ENCODE assay signal across 10 cellular contexts in the genomic region with DNA sequence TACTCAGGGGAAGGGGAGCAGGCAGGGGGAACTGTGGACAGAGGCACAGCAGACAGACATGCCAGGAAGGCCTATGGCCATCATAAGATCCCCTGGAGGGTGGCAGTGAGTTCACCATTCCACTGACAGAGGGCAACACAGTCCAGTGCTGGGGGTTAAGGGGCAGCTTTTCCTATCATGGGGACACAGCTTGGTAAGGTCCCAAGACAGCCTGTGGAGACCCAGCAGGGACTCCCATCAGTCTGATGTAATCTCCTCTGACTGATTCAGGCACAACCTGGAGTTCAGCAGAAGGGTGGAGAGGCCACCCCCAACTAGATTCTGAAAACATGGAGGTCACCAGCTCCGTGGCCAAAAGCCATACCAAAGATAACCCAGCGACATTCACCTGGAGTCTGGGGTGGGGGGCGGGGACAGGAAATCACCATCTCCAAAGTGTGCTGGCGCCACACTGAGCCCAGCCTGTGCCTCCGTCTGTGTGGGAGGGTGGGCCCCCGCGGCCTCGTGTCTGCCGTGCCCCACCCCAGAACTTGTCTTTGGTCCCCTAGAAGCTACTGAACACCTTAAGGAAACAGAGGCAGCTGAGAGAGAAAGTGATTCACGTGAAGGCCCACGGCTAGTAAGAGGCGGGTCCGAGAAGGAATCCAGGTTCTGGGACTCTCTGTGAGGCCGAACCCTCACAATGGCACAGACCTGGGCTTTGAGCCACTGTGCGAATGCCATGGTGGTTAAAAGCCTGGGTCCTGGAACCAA. TPM values are rescaled to one million over a fixed set of nuclear protein-coding genes. Genes with fewer than 3 reads are reported as not detected.
DNase-seq lines count a peak whose midpoint lies in the region; ATAC-seq, FAIRE-seq and TF ChIP-seq lines count a peak whose summit lies in the region.
"Had no signal": no experiment of that assay in that cellular context is flagged by ENCODE, and none has a peak within 500 bp of the region (broad histone marks: within the 10 kb centered on the region; RNA-seq: fewer than 3 reads in every experiment).

No MANE protein-coding gene starts in this region.

- peak overlapping the region; percentile 78 for H4K91ac ChIP-seq in H1 (replicated peaks; ENCODE audit: insufficient read length, low read length)

- no peaks in the 10 kb centered on the region for H3K79me1 ChIP-seq in H1 (ENCODE audit: low read depth, low read length)

- H4K20me1 ChIP-seq in H1 (replicated peaks in 1 of 2; ENCODE audit: control insufficient read depth in 1 of 2, insufficient read depth in 2 of 2, low read length in 2 of 2) = no peaks in the 10 kb centered on the region

- peaks cover 5 to 57% (median 51%) of the 10 kb centered on the region in 4 experiments for H3K4me1 ChIP-seq in H1 (replicated peaks in 1 of 4; ENCODE audit: control insufficient read depth in 3 of 4, insufficient read depth in 4 of 4, low read length in 3 of 4)

- no peak overlapping the region for H3K56ac ChIP-seq in H1 (replicated peaks; ENCODE audit: insufficient read length, low read depth, low read length)

- no peaks in the 10 kb centered on the region for H3K23me2 ChIP-seq in H1 (ENCODE audit: low read depth, low read length)

- H3K9me3 ChIP-seq in H1 (ENCODE audit: insufficient read depth in 2 of 2, low read depth in 1 of 2, low read length in 1 of 2) = no peaks in the 10 kb centered on the region
- H3K9me3 ChIP-seq: upper lobe of right lung had no signal

- H3K27ac Mint-ChIP-seq in activated CD8-positive, alpha-beta T cell treated with anti-CD3 and anti-CD28 coated beads, Interleukin-2, amount 10 ng/mL, durations not matched to agents 7 days and 5 days = peak overlapping the region; percentile 97
- peak overlapping the region; percentile 97 for H3K27ac Mint-ChIP-seq in stimulated activated naive CD8-positive, alpha-beta T cell treated with anti-CD3 and anti-CD28 coated beads, Interleukin-15, Interleukin-2, amounts not matched to agents 100 ng/mL and 50 ng/mL, for 24 hours

- no peak overlapping the region for H4K8ac ChIP-seq in H1 (ENCODE audit: extremely low read depth, insufficient read depth, low read length)

- peak overlapping the region; percentile 89; the same call in 1 of the 2 replicates for H2BK5ac ChIP-seq in H1 (ENCODE audit: low read depth, low read length)

- peak overlapping the region; percentile 100; the same call in 1 of the 2 replicates for H2BK15ac ChIP-seq in H1 (ENCODE audit: low read length)

- no peak overlapping the region for H3K14ac ChIP-seq in H1 (ENCODE audit: insufficient read length)

- peak overlapping the region; percentile 67 for H2AK5ac ChIP-seq in H1 (ENCODE audit: low read depth, low read length)

- H3K18ac ChIP-seq in H1 (ENCODE audit: extremely low read depth, low read length) = peak overlapping the region; percentile 78

- H4K5ac ChIP-seq in H1 (ENCODE audit: insufficient read length, low read depth, low read length) = peak overlapping the region; percentile 10

- H3K4me1 Mint-ChIP-seq in activated CD8-positive, alpha-beta T cell treated with anti-CD3 and anti-CD28 coated beads, Interleukin-2, amount 10 ng/mL, durations not matched to agents 7 days and 5 days (ENCODE audit: low read depth) = peaks cover 68% of the 10 kb centered on the region
- peaks cover 88% of the 10 kb centered on the region for H3K4me1 Mint-ChIP-seq in stimulated activated naive CD8-positive, alpha-beta T cell treated with anti-CD3 and anti-CD28 coated beads, Interleukin-15, Interleukin-2, amounts not matched to agents 100 ng/mL and 50 ng/mL, for 24 hours (ENCODE audit: low read depth)

- peak; percentile 1 to 8 for ATAC-seq in activated CD4-positive, CD25-positive, alpha-beta regulatory T cell treated with anti-CD3 and anti-CD28 coated beads, Interleukin-2, amount 50 U/mL, for 24 hours
- ATAC-seq in activated CD8-positive, alpha-beta T cell treated with anti-CD3 and anti-CD28 coated beads, Interleukin-2, amount 10 ng/mL, durations not matched to agents 7 days and 5 days = peak; percentile 16
- no peak for ATAC-seq in HG02840 (IDR thresholded peaks at IDR 0.05; ENCODE audit: low FRiP score, unreplicated experiment)
- ATAC-seq: upper lobe of right lung had no signal

- DNase-seq in activated CD4-positive, CD25-positive, alpha-beta regulatory T cell (lab: John Stamatoyannopoulos, UW) = no peak
- peak; percentile 46 for DNase-seq in activated CD8-positive, alpha-beta T cell treated with anti-CD3 and anti-CD28 coated beads, Interleukin-2, amount 10 ng/mL, durations not matched to agents 7 days and 5 days
- DNase-seq in H1 (ENCODE audit: low read depth in 1 of 2, low spot score in 2 of 2) (no peak), NK-92 (lab: John Stamatoyannopoulos, UW; ENCODE audit: unreplicated experiment) (no peak), NCI-H2171 (lab: John Stamatoyannopoulos, UW) (no peak)
- DNase-seq: IMR-90, upper lobe of right lung had no signal

- 76% methylated on average over 15 of the region's 15 CpGs; no CpG with 5 or more reads in 1 of the 2 experiments for WGBS in H1 (ENCODE audit: extremely low coverage in 1 of 2, insufficient coverage in 1 of 2, insufficient read length in 1 of 2, insufficient replicate concordance in 2 of 2, low coverage in 1 of 2, low lambda C conversion rate in 2 of 2, missing lambda C conversion rate in 1 of 2), 2 experiments

- no peak overlapping the region for H3K27ac ChIP-seq in H1 (ENCODE audit: low read depth, low read length)

- TF ChIP-seq CTCF in H1 (IDR thresholded peaks at IDR 0.05; ENCODE audit: control extremely low read depth in 1 of 3, insufficient read depth in 1 of 3, low read depth in 1 of 3, low read length in 3 of 3) = no peak

- H3K4ac ChIP-seq in H1 (replicated peaks; ENCODE audit: insufficient read length, low read depth, low read length) = no peak overlapping the region

- POLR2A ChIA-PET in activated CD8-positive, alpha-beta T cell treated with anti-CD3 and anti-CD28 coated beads, Interleukin-2, amount 10 ng/mL, durations not matched to agents 7 days and 5 days (lab: Charles Lee) = interaction anchor here (0.6 to 3.6 kb wide), 12 partner anchors 8 to 1386 kb away, joined by 3 to 27 read pairs (median 9); partner anchors contain the start of gene ATAD2B
- POLR2A ChIA-PET in H1 (lab: Charles Lee; ENCODE audit: partially characterized antibody) = interaction anchor here (0.6 to 2.5 kb wide), 4 partner anchors 26 to 1287 kb away, joined by 3 to 10 read pairs (median 6); partner anchors contain the start of gene RAB10

- no peak overlapping the region for H3K23ac ChIP-seq in H1 (ENCODE audit: insufficient read length)

- peak overlapping the region; percentile 94; the same call in 1 of the 2 replicates for H2BK12ac ChIP-seq in H1 (ENCODE audit: low read depth, low read length)

- no peaks in the 10 kb centered on the region for H3K27me3 ChIP-seq in H1 (replicated peaks in 1 of 4; ENCODE audit: control insufficient read depth in 3 of 4, extremely low read depth in 1 of 4, insufficient read depth in 3 of 4, low read length in 3 of 4)
- H3K27me3 ChIP-seq: upper lobe of right lung had no signal

- TF ChIP-seq RAD21 in H1 (IDR thresholded peaks at IDR 0.05 in 1 of 2, conservative IDR thresholded peaks at IDR 0.05 in 1 of 2; ENCODE audit: low read depth in 2 of 2, low read length in 2 of 2) = no peak

- no peak overlapping the region for H3K9ac ChIP-seq in H1 (replicated peaks in 1 of 4; ENCODE audit: extremely low read depth in 1 of 4, low read depth in 3 of 4, low read length in 3 of 4)

- CTCF ChIA-PET in activated CD8-positive, alpha-beta T cell treated with anti-CD3 and anti-CD28 coated beads, Interleukin-2, amount 10 ng/mL, durations not matched to agents 7 days and 5 days (lab: Charles Lee) = interaction anchor here (0.6 to 3.5 kb wide), 11 partner anchors 10 to 253 kb away, joined by 3 to 30 read pairs (median 5); no protein-coding TSS in a partner anchor
- CTCF ChIA-PET in H1 (lab: Charles Lee; ENCODE audit: partially characterized antibody) = interaction anchor here (0.6 to 15.1 kb wide), 10 partner anchors 11 to 352 kb away, joined by 3 to 178 read pairs (median 4); no protein-coding TSS in a partner anchor

- H3K9me3 Mint-ChIP-seq in activated CD8-positive, alpha-beta T cell treated with anti-CD3 and anti-CD28 coated beads, Interleukin-2, amount 10 ng/mL, durations not matched to agents 7 days and 5 days (ENCODE audit: insufficient read depth) = no peaks in the 10 kb centered on the region
- no peaks in the 10 kb centered on the region for H3K9me3 Mint-ChIP-seq in stimulated activated naive CD8-positive, alpha-beta T cell treated with anti-CD3 and anti-CD28 coated beads, Interleukin-15, Interleukin-2, amounts not matched to agents 100 ng/mL and 50 ng/mL, for 24 hours

- H2BK20ac ChIP-seq in H1 (ENCODE audit: low read length) = peak overlapping the region; percentile 95

- no peaks in the 10 kb centered on the region for H3K36me3 ChIP-seq in H1 (ENCODE audit: control insufficient read depth in 2 of 4, insufficient read depth in 4 of 4, low read length in 3 of 4)

- no peak for FAIRE-seq in H1 (lab: Jason Lieb, UNC)

- peak overlapping the region; percentile 81 for H3K4me3 Mint-ChIP-seq in activated CD8-positive, alpha-beta T cell treated with anti-CD3 and anti-CD28 coated beads, Interleukin-2, amount 10 ng/mL, durations not matched to agents 7 days and 5 days
- H3K4me3 Mint-ChIP-seq in stimulated activated naive CD8-positive, alpha-beta T cell treated with anti-CD3 and anti-CD28 coated beads, Interleukin-15, Interleukin-2, amounts not matched to agents 100 ng/mL and 50 ng/mL, for 24 hours = peak overlapping the region; percentile 88

- TF ChIP-seq POLR2A in H1 (IDR thresholded peaks at IDR 0.05; ENCODE audit: control extremely low read depth in 1 of 2, low read depth in 2 of 2, low read length in 2 of 2) = no peak

- H2BK120ac ChIP-seq in H1 (replicated peaks; ENCODE audit: low read depth, low read length) = peak overlapping the region; percentile 59

- TF ChIP-seq EP300 in H1 (IDR thresholded peaks at IDR 0.05; ENCODE audit: borderline replicate concordance in 1 of 2, low read depth in 2 of 2, low read length in 2 of 2) = no peak

- H3K36me3 Mint-ChIP-seq in activated CD8-positive, alpha-beta T cell treated with anti-CD3 and anti-CD28 coated beads, Interleukin-2, amount 10 ng/mL, durations not matched to agents 7 days and 5 days (ENCODE audit: low read depth) = peaks cover 34% of the 10 kb centered on the region
- peaks cover 37% of the 10 kb centered on the region for H3K36me3 Mint-ChIP-seq in stimulated activated naive CD8-positive, alpha-beta T cell treated with anti-CD3 and anti-CD28 coated beads, Interleukin-15, Interleukin-2, amounts not matched to agents 100 ng/mL and 50 ng/mL, for 24 hours (ENCODE audit: low read depth)

- H3K79me2 ChIP-seq in H1 (ENCODE audit: control insufficient read depth in 1 of 2, insufficient read depth in 2 of 2, low read length in 2 of 2) = no peaks in the 10 kb centered on the region

- no peak overlapping the region for H2AFZ ChIP-seq in H1 (ENCODE audit: low read length)

- no peak overlapping the region for H3K4me3 ChIP-seq in H1 (ENCODE audit: extremely low read depth in 1 of 4, insufficient read depth in 2 of 4, low read depth in 3 of 4, low read length in 4 of 4)
- H3K4me3 ChIP-seq: upper lobe of right lung had no signal

- H3K27me3 Mint-ChIP-seq in activated CD8-positive, alpha-beta T cell treated with anti-CD3 and anti-CD28 coated beads, Interleukin-2, amount 10 ng/mL, durations not matched to agents 7 days and 5 days (ENCODE audit: low read depth) = no peaks in the 10 kb centered on the region
- no peaks in the 10 kb centered on the region for H3K27me3 Mint-ChIP-seq in stimulated activated naive CD8-positive, alpha-beta T cell treated with anti-CD3 and anti-CD28 coated beads, Interleukin-15, Interleukin-2, amounts not matched to agents 100 ng/mL and 50 ng/mL, for 24 hours

- H3K4me2 ChIP-seq in H1 (ENCODE audit: insufficient read depth in 1 of 2, low read depth in 2 of 2, low read length in 2 of 2) = no peak overlapping the region

RNA-seq across cellular contexts. Expression of gene DNMT3A, which starts 28.6 kb away (rescaled TPM):
- total RNA-seq in activated CD8-positive, alpha-beta T cell treated with anti-CD3 and anti-CD28 coated beads, Interleukin-2, amount 10 ng/mL, durations not matched to agents 7 days and 5 days = 10 to 100 TPM; 76.4 to 79.8 TPM
- 162 and 178 TPM in 2 replicates for total RNA-seq in H1 (2021; fragmentation: NEBNext Ultra II Directional; extraction: Animal tissue kit (Norgen Biotek cat#: 25700))
- polyA plus RNA-seq in H1 (2011; rRNA removed) = 33.6 and 50.8 TPM in 2 replicates
- polyA plus RNA-seq in H1 (2011; cell fraction: cytosol; rRNA removed) = 36.6 TPM
- polyA plus RNA-seq in H1 (2011; cell fraction: nucleus; rRNA removed) = 120 TPM
- polyA plus RNA-seq in H1 (2012, experiment 1 of 2) = 95.4 to 118 TPM (median 100 TPM) in 4 replicates
- 19.1 TPM for polyA plus RNA-seq in H1 (2012, experiment 2 of 2)
- 58.9 TPM for polyA plus RNA-seq in H1 (2013, experiment 1 of 2)
- 54.4 TPM for polyA plus RNA-seq in H1 (2013, experiment 2 of 2)
- 80.2 and 102 TPM in 2 replicates for polyA minus RNA-seq in H1 (2011; rRNA and poly(A)+ RNA removed)
- 99.8 TPM for polyA minus RNA-seq in H1 (2011; cell fraction: cytosol; rRNA and poly(A)+ RNA removed)
- 85.2 TPM for polyA minus RNA-seq in H1 (2011; cell fraction: nucleus; rRNA and poly(A)+ RNA removed)
